ENCODE assay signal across 8 cellular contexts in genomic region chr6:85641522-85641915, GRCh38. TPM values are rescaled to one million over a fixed set of nuclear protein-coding genes. Genes with fewer than 3 reads are reported as not detected.
DNase-seq lines count a peak whose midpoint lies in the region; ATAC-seq and TF ChIP-seq lines count a peak whose summit lies in the region.

No MANE protein-coding gene starts in this region.

- no peak for ATAC-seq in naive thymus-derived CD8-positive, alpha-beta T cell
- ATAC-seq in GM21381 (IDR thresholded peaks at IDR 0.05; ENCODE audit: unreplicated experiment) (no peak), GM19452 (IDR thresholded peaks at IDR 0.05; ENCODE audit: unreplicated experiment) (no peak), HG02588 (IDR thresholded peaks at IDR 0.05; ENCODE audit: unreplicated experiment) (no peak)

- H3K4me3 Mint-ChIP-seq in naive thymus-derived CD8-positive, alpha-beta T cell: peak overlapping the region; percentile 86 to 100 (median 95)

- H3K36me3 ChIP-seq in OCI-LY3 (replicated peaks; ENCODE audit: low read depth, low read length) (peaks cover 47% of the 10 kb centered on the region), ectodermal cell (ENCODE audit: control insufficient read depth, insufficient read depth, low read length) (peaks cover 22% of the 10 kb centered on the region)

- DNase-seq in naive thymus-derived CD8-positive, alpha-beta T cell: no peak
- no peak for DNase-seq in effector CD8-positive, alpha-beta T cell (lab: John Stamatoyannopoulos, UW)

- peak overlapping the region; percentile 100 for H3K9ac ChIP-seq in OCI-LY3 (ENCODE audit: low read length)

- POLR2A ChIA-PET in naive thymus-derived CD8-positive, alpha-beta T cell (lab: Charles Lee): interaction anchor here (1.3 to 9.4 kb wide), 5 partner anchors 30 to 48 kb away, joined by 6 to 570 read pairs (median 77); partner anchors contain the start of gene SNX14

- H3K9me3 ChIP-seq in OCI-LY3 (ENCODE audit: insufficient read depth, low read length) (no peaks in the 10 kb centered on the region), ectodermal cell (ENCODE audit: control insufficient read depth, low read length) (no peaks in the 10 kb centered on the region)

- H3K4me1 Mint-ChIP-seq in naive thymus-derived CD8-positive, alpha-beta T cell: peaks cover 34 to 62% (median 56%) of the 10 kb centered on the region in 4 donors

- H3K36me3 Mint-ChIP-seq in naive thymus-derived CD8-positive, alpha-beta T cell: peaks cover 9 to 53% (median 25%) of the 10 kb centered on the region in 3 donors

- peak overlapping the region; percentile 93 to 100 (median 98) for H3K27ac Mint-ChIP-seq in naive thymus-derived CD8-positive, alpha-beta T cell

- H3K4me3 ChIP-seq in GM12875 (ENCODE audit: low read depth, low read length): peak overlapping the region; percentile 91
- H3K4me3 ChIP-seq in OCI-LY3 (ENCODE audit: low read length): peak overlapping the region; percentile 100
- peak overlapping the region; percentile 99 for H3K4me3 ChIP-seq in ectodermal cell (ENCODE audit: insufficient read depth, low read depth, low read length)

- TF ChIP-seq CTCF in GM12875 (IDR thresholded peaks at IDR 0.05; ENCODE audit: borderline replicate concordance, insufficient read depth, low read depth, low read length) (no peak), OCI-LY3 (IDR thresholded peaks at IDR 0.05; ENCODE audit: low read depth, low read length) (no peak)

- H3K9me3 Mint-ChIP-seq in naive thymus-derived CD8-positive, alpha-beta T cell: no peaks in the 10 kb centered on the region

- no peaks in the 10 kb centered on the region for H3K27me3 Mint-ChIP-seq in naive thymus-derived CD8-positive, alpha-beta T cell

- peaks cover 24% of the 10 kb centered on the region for H3K4me1 ChIP-seq in OCI-LY3 (ENCODE audit: low read length)
- peaks cover 22% of the 10 kb centered on the region for H3K4me1 ChIP-seq in ectodermal cell (ENCODE audit: control insufficient read depth, insufficient read depth, low read length)

- no peak overlapping the region for H2AFZ ChIP-seq in OCI-LY3 (ENCODE audit: low read depth, low read length)

- peaks cover 66% of the 10 kb centered on the region for H3K79me2 ChIP-seq in OCI-LY3 (ENCODE audit: low read length)

- H3K27ac ChIP-seq in OCI-LY3 (ENCODE audit: low read length) (peak overlapping the region; percentile 98), ectodermal cell (ENCODE audit: insufficient read depth, low read depth, low read length, poor library complexity, severe bottlenecking) (no peak overlapping the region)

- 0 to 1% methylated on average over 14 of the region's 14 CpGs for WGBS in ectodermal cell, 2 experiments

- H3K27me3 ChIP-seq in OCI-LY3 (ENCODE audit: low read depth, low read length): no peaks in the 10 kb centered on the region
- no peaks in the 10 kb centered on the region for H3K27me3 ChIP-seq in ectodermal cell (ENCODE audit: control insufficient read depth, insufficient read depth, low read length, poor library complexity, severe bottlenecking)

- peak overlapping the region; percentile 82 for H3K4me2 ChIP-seq in OCI-LY3 (ENCODE audit: low read length)

- peaks cover 46% of the 10 kb centered on the region for H4K20me1 ChIP-seq in OCI-LY3 (ENCODE audit: insufficient read depth, low read length)

RNA-seq across cellular contexts. Expression of gene SYNCRIP, which starts 1.2 kb away (rescaled TPM):
- 178 TPM for polyA plus RNA-seq in ectodermal cell (2013, experiment 1 of 4)
- 188 TPM for polyA plus RNA-seq in ectodermal cell (2013, experiment 2 of 4)
- polyA plus RNA-seq in ectodermal cell (2013, experiment 3 of 4): 100 TPM
- 121 TPM for polyA plus RNA-seq in ectodermal cell (2013, experiment 4 of 4)
- total RNA-seq in naive thymus-derived CD8-positive, alpha-beta T cell: 100 to 1,000 TPM in 1 of 2 experiments, 10 to 100 TPM in 1; 95.1 to 103 TPM
- polyA plus RNA-seq in naive thymus-derived CD8-positive, alpha-beta T cell: 10 to 100 TPM; 68.6 to 80.9 (median 70.7) TPM

RNA-seq across cellular contexts. Expression of gene SNX14, which starts 47.9 kb away (rescaled TPM):
- 38.1 TPM for polyA plus RNA-seq in ectodermal cell (2013, experiment 1 of 4)
- polyA plus RNA-seq in ectodermal cell (2013, experiment 2 of 4): 47.6 TPM
- polyA plus RNA-seq in ectodermal cell (2013, experiment 3 of 4): 40.0 TPM
- polyA plus RNA-seq in ectodermal cell (2013, experiment 4 of 4): 41.1 TPM
- total RNA-seq in naive thymus-derived CD8-positive, alpha-beta T cell: 10 to 100 TPM; 82.1 to 84.1 TPM
- 10 to 100 TPM; 40.9 to 54.6 (median 45.7) TPM for polyA plus RNA-seq in naive thymus-derived CD8-positive, alpha-beta T cell
